Comparison of ENCODE assay signal across 8 cellular contexts in genomic region chr11:62556872-62557631, GRCh38. TPM values are rescaled to one million over a fixed set of nuclear protein-coding genes. Genes with fewer than 3 reads are reported as not detected.
DNase-seq lines count a peak whose midpoint lies in the region; ATAC-seq and TF ChIP-seq lines count a peak whose summit lies in the region.

No MANE protein-coding gene starts in this region.

- 51% methylated on average over 3 of the region's 3 CpGs for WGBS in prostate gland

- H3K4me2 ChIP-seq in DOHH2 (ENCODE audit: low read length): peak overlapping the region; percentile 45
- H3K4me2 ChIP-seq in GM23338: peak overlapping the region; percentile 50; the same call in 1 of the 2 replicates

- peaks cover 64% of the 10 kb centered on the region for H3K36me3 Mint-ChIP-seq in GM23338 (ENCODE audit: low read depth)

- H3K36me3 ChIP-seq in DOHH2 (ENCODE audit: control insufficient read depth, low read length) (peaks cover 73% of the 10 kb centered on the region), GM23338 (ENCODE audit: insufficient read depth) (peaks cover 29% of the 10 kb centered on the region), Panc1 (ENCODE audit: control insufficient read depth, insufficient read depth, low read length) (peaks cover 5% of the 10 kb centered on the region; the same call in 1 of the 2 replicates), prostate gland (peaks cover 4 to 7% of the 10 kb centered on the region in 2 donors)

- H3K27me3 Mint-ChIP-seq in GM23338 (ENCODE audit: insufficient read depth, low read depth, poor library complexity): peaks cover 36% of the 10 kb centered on the region

- in situ Hi-C loops in Panc1 (cut with HindIII; ENCODE audit: low pct_unique_long_range_greater_than_20kb, low sequenced_read_pairs): no loop called here

- H3K27me3 ChIP-seq in DOHH2 (ENCODE audit: control insufficient read depth, low read length): no peaks in the 10 kb centered on the region
- no peaks in the 10 kb centered on the region for H3K27me3 ChIP-seq in GM23338 (ENCODE audit: insufficient read depth)
- no peaks in the 10 kb centered on the region for H3K27me3 ChIP-seq in Panc1 (ENCODE audit: control insufficient read depth, insufficient read depth, low read length)
- no peaks in the 10 kb centered on the region for H3K27me3 ChIP-seq in prostate gland (replicated peaks; ENCODE audit: insufficient read depth)

- H3K4me1 ChIP-seq in DOHH2 (ENCODE audit: control insufficient read depth, low read length) (peaks cover 78% of the 10 kb centered on the region), GM23338 (ENCODE audit: insufficient read depth) (peaks cover 66% of the 10 kb centered on the region), Panc1 (ENCODE audit: control insufficient read depth, insufficient read depth, low read length) (peaks cover 93% of the 10 kb centered on the region), prostate gland (replicated peaks) (peaks cover 47% of the 10 kb centered on the region)

- peaks cover 10% of the 10 kb centered on the region; the same call in 1 of the 2 replicates for H4K20me1 ChIP-seq in DOHH2 (ENCODE audit: control insufficient read depth, insufficient read depth, low read depth, low read length)
- H4K20me1 ChIP-seq in GM23338 (replicated peaks; ENCODE audit: insufficient read depth): peaks cover 39% of the 10 kb centered on the region

- intact Hi-C loops in Panc1 (cut with micrococcal nuclease; ENCODE audit: unreplicated experiment) (no loop called here), prostate gland (cut with DNase I) (no loop called here)

- no peak for TF ChIP-seq POLR2A in prostate gland (IDR thresholded peaks at IDR 0.05)

- no peak for ATAC-seq in GM23338
- ATAC-seq in Panc1: peak; percentile 23
- no peak for ATAC-seq in HG02852 (IDR thresholded peaks at IDR 0.05; ENCODE audit: unreplicated experiment)

- BruUV-seq in Panc1 (replicated peaks; lab: Mats Ljungman, UMichigan): no TSS peak

- peak overlapping the region; percentile 96 for H3K27ac Mint-ChIP-seq in GM23338

- peak overlapping the region; percentile 58 for H3K27ac ChIP-seq in DOHH2 (ENCODE audit: low read depth, low read length)
- H3K27ac ChIP-seq in GM23338 (ENCODE audit: low read depth): peak overlapping the region; percentile 88
- peak overlapping the region; percentile 94 for H3K27ac ChIP-seq in Panc1 (ENCODE audit: low read length)
- peak overlapping the region; percentile 91 to 93 for H3K27ac ChIP-seq in prostate gland

- H3K9me2 ChIP-seq in DOHH2 (replicated peaks; ENCODE audit: control insufficient read depth, low read length) (no peaks in the 10 kb centered on the region), GM23338 (ENCODE audit: insufficient read depth) (no peaks in the 10 kb centered on the region)

- CTCF ChIA-PET in Panc1 (lab: Charles Lee): interaction anchor here (0.8 to 3.0 kb wide), 3 partner anchors 14 to 162 kb away, joined by 4 to 14 read pairs (median 9); no protein-coding TSS in a partner anchor

- TF ChIP-seq CTCF in DOHH2 (IDR thresholded peaks at IDR 0.05; ENCODE audit: low read depth, low read length, poor library complexity, severe bottlenecking): no peak
- TF ChIP-seq CTCF in GM23338 (conservative IDR thresholded peaks at IDR 0.05; ENCODE audit: low read depth in 2 of 2): no peak
- no peak for TF ChIP-seq CTCF in Panc1 (IDR thresholded peaks at IDR 0.05)
- TF ChIP-seq CTCF in prostate gland (IDR thresholded peaks at IDR 0.05): no peak

- DNase-seq in GM23338 (ENCODE audit: low spot score) (no peak), Panc1 (ENCODE audit: low read depth, low spot score) (no peak), prostate gland (ENCODE audit: low spot score) (no peak), dermis blood vessel endothelial cell (no peak), amniotic stem cell (lab: John Stamatoyannopoulos, UW) (no peak)
- DNase-seq in effector CD4-positive, alpha-beta T cell: peak; percentile 40

- no peaks in the 10 kb centered on the region; the same call in 2 of the 3 replicates for H3K9me3 Mint-ChIP-seq in GM23338

- peak overlapping the region; percentile 24; the same call in 1 of the 3 replicates for H3K4me3 Mint-ChIP-seq in GM23338

- H3K4me1 Mint-ChIP-seq in GM23338: peaks cover 71% of the 10 kb centered on the region

- H3F3A ChIP-seq in DOHH2 (ENCODE audit: control insufficient read depth, insufficient read depth) (peaks cover 41% of the 10 kb centered on the region), GM23338 (replicated peaks; ENCODE audit: low read depth) (peaks cover 64% of the 10 kb centered on the region)

- no peaks in the 10 kb centered on the region for H3K79me2 ChIP-seq in DOHH2 (ENCODE audit: control insufficient read depth, low read length)
- peaks cover 25% of the 10 kb centered on the region for H3K79me2 ChIP-seq in GM23338 (replicated peaks; ENCODE audit: insufficient read depth)

- H3K9me3 ChIP-seq in DOHH2 (ENCODE audit: control insufficient read depth, insufficient read depth, low read length): no peaks in the 10 kb centered on the region
- no peaks in the 10 kb centered on the region for H3K9me3 ChIP-seq in Panc1 (ENCODE audit: control insufficient read depth, insufficient read depth, low read depth, low read length)
- no peaks in the 10 kb centered on the region for H3K9me3 ChIP-seq in prostate gland

- H2AFZ ChIP-seq in GM23338: no peak overlapping the region

- H3K4me3 ChIP-seq in DOHH2 (ENCODE audit: low read length): peak overlapping the region; percentile 23
- H3K4me3 ChIP-seq in GM23338: no peak overlapping the region
- H3K4me3 ChIP-seq in Panc1 (ENCODE audit: low read depth in 2 of 2, low read length in 2 of 2): peak overlapping the region in 1 of 2 experiments; percentile 15; a peak in 1 of 4 replicates
- no peak overlapping the region for H3K4me3 ChIP-seq in prostate gland

- POLR2A ChIA-PET in Panc1 (lab: Charles Lee): interaction anchor here (0.6 to 1.5 kb wide), 3 partner anchors 9 to 13 kb away, joined by 4 to 7 read pairs (median 6); partner anchors contain the start of gene AHNAK

TF ChIP-seq in GM23338, 12 proteins besides CTCF, POLR2A, EP300 and RAD21 (continues in another document):
- TF ChIP-seq NANOG (IDR thresholded peaks at IDR 0.05; ENCODE audit: borderline replicate concordance) (no peak), ZNF114 (CRISPR knock-in tag; IDR thresholded peaks at IDR 0.05) (no peak), JUNB (IDR thresholded peaks at IDR 0.05; ENCODE audit: unreplicated experiment) (no peak), POLR2AphosphoS5 (IDR thresholded peaks at IDR 0.05; ENCODE audit: low read depth) (no peak), EZH2phosphoT487 (IDR thresholded peaks at IDR 0.05; ENCODE audit: unreplicated experiment) (no peak)

RNA-seq across cellular contexts. Expression of gene AHNAK, which starts 10.4 kb away (rescaled TPM):
- 1.7 and 2.1 TPM in 2 replicates for total RNA-seq in GM23338 (2014; rRNA removed; shearing (Covaris generic))
- 0.91 and 1.1 TPM in 2 replicates for polyA plus RNA-seq in GM23338 (2016; fragmentation: Nextera tagmentation; extraction: Ambion mirVana)
- 844 TPM for total RNA-seq in Panc1 (2021; ENCODE audit: unreplicated experiment)
- polyA plus RNA-seq in Panc1 (2012; ENCODE audit: insufficient read length): 355 TPM
- total RNA-seq in prostate gland: 100 to 1,000 TPM; 367 to 434 TPM
- total RNA-seq in dermis blood vessel endothelial cell: 517 and 766 TPM in 2 replicates

RNA-seq across cellular contexts. Expression of gene EEF1G, which starts 16.6 kb away (rescaled TPM):
- 1,200 and 1,316 TPM in 2 replicates for total RNA-seq in GM23338 (2014; rRNA removed; shearing (Covaris generic))
- 696 and 736 TPM in 2 replicates for polyA plus RNA-seq in GM23338 (2016; fragmentation: Nextera tagmentation; extraction: Ambion mirVana)
- total RNA-seq in Panc1 (2021; ENCODE audit: unreplicated experiment) (1,119 TPM), prostate gland (1,000 to 10,000 TPM; 1,254 to 2,389 TPM), dermis blood vessel endothelial cell (1,345 and 1,561 TPM in 2 replicates)
- 1,553 TPM for polyA plus RNA-seq in Panc1 (2012; ENCODE audit: insufficient read length)

RNA-seq across cellular contexts. Expression of gene TUT1, which starts 34.3 kb away (rescaled TPM):
- 15.2 and 22.2 TPM in 2 replicates for total RNA-seq in GM23338 (2014; rRNA removed; shearing (Covaris generic))
- 12.8 and 14.0 TPM in 2 replicates for polyA plus RNA-seq in GM23338 (2016; fragmentation: Nextera tagmentation; extraction: Ambion mirVana)
- total RNA-seq in Panc1 (2021; ENCODE audit: unreplicated experiment): 19.9 TPM
- polyA plus RNA-seq in Panc1 (2012; ENCODE audit: insufficient read length): 21.9 TPM
- total RNA-seq in prostate gland: 10 to 100 TPM; 26.6 to 30.6 TPM
- 13.8 and 15.1 TPM in 2 replicates for total RNA-seq in dermis blood vessel endothelial cell

RNA-seq across cellular contexts. Expression of gene MTA2, which starts 44.6 kb away (rescaled TPM):
- 93.6 and 102 TPM in 2 replicates for total RNA-seq in GM23338 (2014; rRNA removed; shearing (Covaris generic))
- 22.1 and 22.9 TPM in 2 replicates for polyA plus RNA-seq in GM23338 (2016; fragmentation: Nextera tagmentation; extraction: Ambion mirVana)
- total RNA-seq in Panc1 (2021; ENCODE audit: unreplicated experiment): 163 TPM
- polyA plus RNA-seq in Panc1 (2012; ENCODE audit: insufficient read length): 129 TPM
- 100 to 1,000 TPM in 1 of 2 donors, 10 to 100 TPM in 1; 96.5 to 110 TPM for total RNA-seq in prostate gland
- 190 and 209 TPM in 2 replicates for total RNA-seq in dermis blood vessel endothelial cell

RNA-seq across cellular contexts. Expression of gene EML3, which starts 55.5 kb away (rescaled TPM):
- 17.1 and 19.3 TPM in 2 replicates for total RNA-seq in GM23338 (2014; rRNA removed; shearing (Covaris generic))
- polyA plus RNA-seq in GM23338 (2016; fragmentation: Nextera tagmentation; extraction: Ambion mirVana): 15.4 and 15.5 TPM in 2 replicates
- 88.8 TPM for total RNA-seq in Panc1 (2021; ENCODE audit: unreplicated experiment)
- 77.9 TPM for polyA plus RNA-seq in Panc1 (2012; ENCODE audit: insufficient read length)
- total RNA-seq in prostate gland: 10 to 100 TPM; 50.2 to 80.1 TPM
- 40.2 and 42.1 TPM in 2 replicates for total RNA-seq in dermis blood vessel endothelial cell

Comparison
In these comparisons a context has a peak if more than half of its experiments do, and no peak if none do; other contexts are left out.
1. RNA of gene AHNAK, which starts 10.4 kb away (total RNA-seq): 844 TPM in Panc1 (single experiment), 517 to 766 TPM in dermis blood vessel endothelial cell and 367 to 434 TPM in prostate gland; 1.7 to 2.1 TPM in GM23338; every median in the first group is over 100 times any median in the second.
2. Peak in every context shown above with its lines, with median percentiles within 50 percentile points of each other: H3K27ac ChIP-seq.